In genomic region chr4:6768539-6768905, GRCh38 we compare ENCODE assay signal across 9 cellular contexts. TPM values are rescaled to one million over a fixed set of nuclear protein-coding genes. Genes with fewer than 3 reads are reported as not detected.
DNase-seq lines count a peak whose midpoint lies in the region; ATAC-seq and TF ChIP-seq lines count a peak whose summit lies in the region.
"Had no signal": no experiment of that assay in that cellular context is flagged by ENCODE, and none has a peak within 500 bp of the region (broad histone marks: within the 10 kb centered on the region; RNA-seq: fewer than 3 reads in every experiment).

No MANE protein-coding gene starts in this region.

- H3K9ac ChIP-seq in OCI-LY3 (ENCODE audit: low read length), result no peak overlapping the region; the same call in 1 of the 2 replicates

- TF ChIP-seq CTCF in OCI-LY3 (IDR thresholded peaks at IDR 0.05; ENCODE audit: low read depth, low read length) (no peak), osteocyte (IDR thresholded peaks at IDR 0.05) (no peak), type B pancreatic cell (conservative IDR thresholded peaks at IDR 0.05) (no peak)

- H3K27ac ChIP-seq in OCI-LY3 (ENCODE audit: low read length), result no peak overlapping the region

- H3K27me3 ChIP-seq in OCI-LY3 (ENCODE audit: low read depth, low read length), result peaks cover 10% of the 10 kb centered on the region

- H2AFZ ChIP-seq in OCI-LY3 (ENCODE audit: low read depth, low read length), result no peak overlapping the region

- H3K79me2 ChIP-seq in OCI-LY3 (ENCODE audit: low read length), result no peaks in the 10 kb centered on the region

- peaks cover 19% of the 10 kb centered on the region for H3K4me1 Mint-ChIP-seq in dendritic cell treated with granulocyte-macrophage colony-stimulating factor and Interleukin-4, amounts not matched to agents 40 ng/mL and 50 ng/mL, for 4 days (ENCODE audit: low read depth)
- H3K4me1 Mint-ChIP-seq in osteocyte (ENCODE audit: unreplicated experiment), result peaks cover 38% of the 10 kb centered on the region
- peaks cover 12% of the 10 kb centered on the region for H3K4me1 Mint-ChIP-seq in type B pancreatic cell (ENCODE audit: unreplicated experiment)

- no peaks in the 10 kb centered on the region for H4K20me1 ChIP-seq in OCI-LY3 (ENCODE audit: insufficient read depth, low read length)

- H3K36me3 Mint-ChIP-seq in dendritic cell treated with granulocyte-macrophage colony-stimulating factor and Interleukin-4, amounts not matched to agents 40 ng/mL and 50 ng/mL, for 4 days (ENCODE audit: low read depth), result no peaks in the 10 kb centered on the region
- H3K36me3 Mint-ChIP-seq in osteocyte (ENCODE audit: unreplicated experiment) (no peaks in the 10 kb centered on the region), type B pancreatic cell (no peaks in the 10 kb centered on the region)

- H3K36me3 ChIP-seq in OCI-LY3 (replicated peaks; ENCODE audit: low read depth, low read length), result no peaks in the 10 kb centered on the region

- peak overlapping the region; percentile 82 for H3K4me2 ChIP-seq in OCI-LY3 (ENCODE audit: low read length)

- no peak overlapping the region for H3K4me3 Mint-ChIP-seq in dendritic cell treated with granulocyte-macrophage colony-stimulating factor and Interleukin-4, amounts not matched to agents 40 ng/mL and 50 ng/mL, for 4 days
- H3K4me3 Mint-ChIP-seq in osteocyte (ENCODE audit: unreplicated experiment), result no peak overlapping the region
- H3K4me3 Mint-ChIP-seq in type B pancreatic cell, result no peak overlapping the region

- H3K9me3 ChIP-seq in OCI-LY3 (ENCODE audit: insufficient read depth, low read length), result no peaks in the 10 kb centered on the region

- intact Hi-C loops in dendritic cell treated with granulocyte-macrophage colony-stimulating factor and Interleukin-4, amounts not matched to agents 40 ng/mL and 50 ng/mL, for 4 days (cut with micrococcal nuclease), result no loop called here

- peaks cover 16% of the 10 kb centered on the region for H3K27me3 Mint-ChIP-seq in dendritic cell treated with granulocyte-macrophage colony-stimulating factor and Interleukin-4, amounts not matched to agents 40 ng/mL and 50 ng/mL, for 4 days
- H3K27me3 Mint-ChIP-seq in osteocyte (ENCODE audit: unreplicated experiment) (peaks cover 10% of the 10 kb centered on the region), type B pancreatic cell (peaks cover 38% of the 10 kb centered on the region)

- no peaks in the 10 kb centered on the region for H3K9me3 Mint-ChIP-seq in dendritic cell treated with granulocyte-macrophage colony-stimulating factor and Interleukin-4, amounts not matched to agents 40 ng/mL and 50 ng/mL, for 4 days
- no peaks in the 10 kb centered on the region for H3K9me3 Mint-ChIP-seq in osteocyte (ENCODE audit: unreplicated experiment)
- H3K9me3 Mint-ChIP-seq in type B pancreatic cell, result no peaks in the 10 kb centered on the region

- no peak for ATAC-seq in HG03469 (IDR thresholded peaks at IDR 0.05; ENCODE audit: unreplicated experiment)

- peak overlapping the region; percentile 82 for H3K27ac Mint-ChIP-seq in dendritic cell treated with granulocyte-macrophage colony-stimulating factor and Interleukin-4, amounts not matched to agents 40 ng/mL and 50 ng/mL, for 4 days
- peak overlapping the region; percentile 47 for H3K27ac Mint-ChIP-seq in osteocyte (ENCODE audit: unreplicated experiment)
- H3K27ac Mint-ChIP-seq in type B pancreatic cell, result no peak overlapping the region

- peaks cover 25% of the 10 kb centered on the region for H3K4me1 ChIP-seq in OCI-LY3 (ENCODE audit: low read length)

- DNase-seq in GDM1 (lab: John Stamatoyannopoulos, UW), result peak; percentile 13
- no peak for DNase-seq in osteocyte (ENCODE audit: extremely low spot score, unreplicated experiment)
- DNase-seq in type B pancreatic cell (ENCODE audit: extremely low spot score, unreplicated experiment), result no peak
- DNase-seq in NCI-H1417 (lab: John Stamatoyannopoulos, UW), result no peak
- DNase-seq in activated CD4-positive, alpha-beta T cell treated with anti-CD3 and anti-CD28 coated beads for 4 hours, result no peak
- DNase-seq: stimulated activated naive CD4-positive, alpha-beta T cell had no signal

- H3K4me3 ChIP-seq in OCI-LY3 (ENCODE audit: low read length), result peak overlapping the region; percentile 54

RNA-seq across cellular contexts. Expression of gene KIAA0232, which starts 14.0 kb away (rescaled TPM):
- total RNA-seq in osteocyte, result 27.1 and 30.9 TPM in 2 replicates
- 33.9 and 35.9 TPM in 2 replicates for total RNA-seq in type B pancreatic cell (ENCODE audit: low replicate concordance)

RNA-seq across cellular contexts. Expression of gene BLOC1S4, which starts 52.5 kb away (rescaled TPM):
- 14.9 and 16.1 TPM in 2 replicates for total RNA-seq in osteocyte
- total RNA-seq in type B pancreatic cell (ENCODE audit: low replicate concordance), result 19.1 and 21.4 TPM in 2 replicates

RNA-seq across cellular contexts. Expression of gene MRFAP1L1, which starts 58.9 kb away (rescaled TPM):
- total RNA-seq in osteocyte (58.6 and 58.8 TPM in 2 replicates), type B pancreatic cell (ENCODE audit: low replicate concordance) (61.3 and 73.0 TPM in 2 replicates)
